8 cellular contexts compared by ENCODE assay signal in the genomic region with DNA sequence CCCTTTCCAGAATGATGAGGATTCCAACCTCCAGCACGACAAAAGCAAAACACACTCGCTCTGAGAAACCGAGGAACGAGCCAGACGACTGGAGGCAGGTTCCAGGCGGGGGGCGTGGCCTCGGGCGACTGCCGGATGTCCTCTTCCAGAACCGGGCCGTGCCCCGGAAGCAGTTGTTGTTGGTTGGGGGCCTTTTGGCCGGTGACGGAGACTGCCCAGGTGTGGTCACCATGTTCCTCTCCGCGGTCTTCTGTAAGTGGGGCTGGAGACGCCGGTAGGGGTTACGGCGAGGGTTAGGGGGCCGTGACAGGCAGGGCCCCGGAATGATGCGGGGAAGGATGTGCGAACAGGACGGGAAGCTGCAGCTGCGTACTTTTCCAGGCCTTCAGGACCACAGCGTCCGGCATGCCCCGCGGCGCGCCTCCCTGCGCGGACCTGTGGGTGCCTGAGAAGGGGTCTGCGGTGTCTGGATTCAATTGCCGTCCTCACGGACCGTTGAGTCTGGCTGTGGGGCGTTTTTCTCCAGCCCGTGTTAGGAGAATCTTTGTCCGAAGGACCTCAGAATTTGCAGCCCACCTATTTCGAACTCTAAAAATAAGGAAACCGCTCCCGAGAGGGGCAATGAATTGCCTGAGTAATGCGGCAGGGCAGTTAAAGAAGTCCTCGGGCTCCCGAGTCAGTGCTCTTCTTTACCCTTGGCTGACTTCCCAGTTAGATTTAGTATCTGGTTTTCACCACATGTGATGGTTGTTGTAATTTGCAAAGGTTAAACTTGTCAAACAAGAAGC. TPM values are rescaled to one million over a fixed set of nuclear protein-coding genes. Genes with fewer than 3 reads are reported as not detected.
DNase-seq lines count a peak whose midpoint lies in the region; ATAC-seq and TF ChIP-seq lines count a peak whose summit lies in the region.

A gene (plus strand): TSS at position 172 of the 788 bp plus-strand sequence. CDS start 59 bp downstream, at position 231.

- ATAC-seq in GM21723 (IDR thresholded peaks at IDR 0.05; ENCODE audit: unreplicated experiment) = peak; percentile 98

- no peaks in the 10 kb centered on the region for H3K9me3 ChIP-seq in Peyer's patch
- H3K9me3 ChIP-seq in esophagus muscularis mucosa = no peaks in the 10 kb centered on the region
- no peaks in the 10 kb centered on the region for H3K9me3 ChIP-seq in muscle layer of duodenum (ENCODE audit: control insufficient read depth in 1 of 2, low read length in 2 of 2)

- TF ChIP-seq CTCF in KMS-11 (conservative IDR thresholded peaks at IDR 0.05; ENCODE audit: low read depth, low read length) (no peak), Peyer's patch (IDR thresholded peaks at IDR 0.05) (no peak), esophagus muscularis mucosa (IDR thresholded peaks at IDR 0.05) (no peak)

- peak within 1 kb of the TSS; percentile 47 for H3K9ac ChIP-seq in KMS-11

- H3K4me3 ChIP-seq in KMS-11 (IDR thresholded peaks at IDR 0.05; ENCODE audit: insufficient read depth, low read depth, low read length) (peak within 1 kb of the TSS; percentile 79), Peyer's patch (peak within 1 kb of the TSS; percentile 59 to 85 (median 80)), esophagus muscularis mucosa (peak within 1 kb of the TSS; percentile 68 to 77 (median 74)), muscle layer of duodenum (ENCODE audit: low read depth in 1 of 2, low read length in 2 of 2) (peak within 1 kb of the TSS; percentile 84 to 100)

- peak within 1 kb of the TSS; percentile 78 for H2AFZ ChIP-seq in KMS-11 (ENCODE audit: low read depth)

- H3K36me3 ChIP-seq in KMS-11 (ENCODE audit: insufficient read depth) (no peaks in the 10 kb centered on the region; the same call in 1 of the 2 replicates), Peyer's patch (peaks cover 0 to 14% (median 0%) of the 10 kb centered on the region in 3 donors), esophagus muscularis mucosa (peaks cover 0 to 9% (median 7%) of the 10 kb centered on the region in 4 donors), muscle layer of duodenum (ENCODE audit: control insufficient read depth in 1 of 2, insufficient read depth in 2 of 2, low read length in 2 of 2) (peaks cover 0 to 11% of the 10 kb centered on the region in 2 donors)

- intact Hi-C loops in esophagus muscularis mucosa (cut with DNase I) = loop anchor here (5.0 to 10.0 kb wide), 3 partner anchors 49 to 623 kb away; a partner anchor contains a TSS

- H4K20me1 ChIP-seq in KMS-11 (ENCODE audit: insufficient read depth) = no peaks in the 10 kb centered on the region

- H3K4me1 ChIP-seq in KMS-11 (ENCODE audit: low read depth, poor library complexity, severe bottlenecking) (peaks cover 18% of the 10 kb centered on the region), Peyer's patch (peaks cover 0 to 24% (median 6%) of the 10 kb centered on the region in 4 donors), esophagus muscularis mucosa (peaks cover 22 to 48% (median 47%) of the 10 kb centered on the region in 4 donors), muscle layer of duodenum (ENCODE audit: control insufficient read depth in 1 of 2, insufficient read depth in 2 of 2, low read length in 2 of 2) (peaks cover 11 to 17% of the 10 kb centered on the region in 2 donors)

- TF ChIP-seq POLR2A in Peyer's patch (IDR thresholded peaks at IDR 0.05) = peak; percentile 49 to 50
- TF ChIP-seq POLR2A in esophagus muscularis mucosa (IDR thresholded peaks at IDR 0.05; ENCODE audit: low read depth) = peak; percentile 62

- no peak for TF ChIP-seq EP300 in esophagus muscularis mucosa (IDR thresholded peaks at IDR 0.05)

- H3K27ac ChIP-seq in KMS-11 (peak within 1 kb of the TSS; percentile 58), Peyer's patch (peak within 1 kb of the TSS; percentile 81 to 87 (median 84)), esophagus muscularis mucosa (replicated peaks in 1 of 4) (peak within 1 kb of the TSS; percentile 87 to 94 (median 88)), muscle layer of duodenum (ENCODE audit: low read length) (peak within 1 kb of the TSS; percentile 95)

- DNase-seq in DMS53 (lab: John Stamatoyannopoulos, UW) = peak; percentile 94
- peak; percentile 96 to 97 (median 97) for DNase-seq in Peyer's patch
- peak; percentile 94 to 95 for DNase-seq in activated T-cell treated with anti-CD3 and anti-CD28 coated beads, Interleukin-2, amount 50 U/mL, for 48 hours
- peak; percentile 99 for DNase-seq in esophagus muscularis mucosa (ENCODE audit: extremely low spot score)
- peak; percentile 86 to 90 for DNase-seq in stimulated activated CD8-positive, alpha-beta memory T cell treated with anti-CD3 and anti-CD28 coated beads, Interleukin-7, amount 100 ng/mL, for 48 hours (ENCODE audit: extremely low read depth in 1 of 2, low read depth in 1 of 2)

- peak within 1 kb of the TSS; percentile 70 for H3K4me2 ChIP-seq in KMS-11

- H3K27me3 ChIP-seq in KMS-11 (ENCODE audit: insufficient read depth, low read depth) (no peaks in the 10 kb centered on the region), Peyer's patch (no peaks in the 10 kb centered on the region), esophagus muscularis mucosa (no peaks in the 10 kb centered on the region), muscle layer of duodenum (ENCODE audit: low read depth, low read length) (no peaks in the 10 kb centered on the region)

- under 1% methylated on average over 29 of the region's 48 CpGs for WGBS in esophagus muscularis mucosa

- peaks cover 21% of the 10 kb centered on the region for H3K79me2 ChIP-seq in KMS-11 (ENCODE audit: insufficient read depth, low read depth)

RNA-seq across cellular contexts. Expression of the gene that starts here (rescaled TPM):
- total RNA-seq in Peyer's patch (10 to 100 TPM; 25.6 to 67.1 (median 37.8) TPM), esophagus muscularis mucosa (100 to 1,000 TPM; 283 to 500 (median 345) TPM)

Comparison
In these comparisons a context has a peak if more than half of its experiments do, and no peak if none do; other contexts are left out.
1. Peak in every context shown above with its lines: DNase-seq, ATAC-seq, H3K4me3 ChIP-seq and H3K27ac ChIP-seq.
2. RNA of the gene that starts here (total RNA-seq): 283 to 500 TPM in esophagus muscularis mucosa; 25.6 to 67.1 TPM in Peyer's patch; every median in the first group is over 4 times any median in the second.